ENCODE assay signal across 8 cellular contexts in the genomic region with DNA sequence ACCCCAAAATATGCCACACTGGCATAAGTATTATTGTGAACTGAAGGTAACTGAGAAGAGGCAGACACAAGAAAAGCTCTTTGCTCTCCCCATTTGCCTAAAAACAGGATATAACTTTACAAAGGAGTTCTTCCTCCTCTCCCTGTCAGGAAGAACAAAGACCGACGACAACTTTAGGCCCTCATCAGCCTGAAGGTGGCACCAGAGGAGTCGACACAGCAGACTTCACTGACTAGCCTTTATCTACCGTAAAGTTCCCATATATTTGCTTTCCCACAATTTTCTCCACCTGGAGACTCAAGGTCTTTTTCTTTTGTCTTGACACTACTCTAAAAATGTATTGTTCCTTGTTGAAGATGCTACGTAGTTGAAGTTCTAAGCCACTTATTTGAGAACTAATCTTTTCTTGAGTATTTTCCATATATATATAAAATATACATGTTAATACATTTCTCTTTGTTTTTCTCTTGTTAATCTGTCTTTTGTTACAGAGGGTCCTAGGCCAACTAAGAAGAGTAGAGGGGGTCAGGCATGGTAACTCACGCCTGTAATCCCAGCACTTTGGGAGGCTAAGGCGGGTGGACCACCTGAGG. TPM values are rescaled to one million over a fixed set of nuclear protein-coding genes. Genes with fewer than 3 reads are reported as not detected.
A peak's percentile ranks its signal among the peaks of the same experiment; 100 is the strongest.
DNase-seq lines count a peak whose midpoint lies in the region; ATAC-seq and TF ChIP-seq lines count a peak whose summit lies in the region.

No MANE protein-coding gene starts in this region.

- peak; percentile 74 for TF ChIP-seq CTCF in GM12864 (IDR thresholded peaks at IDR 0.05; ENCODE audit: low read depth, low read length, missing control alignments)
- peak; percentile 82 for TF ChIP-seq CTCF in NB4 (IDR thresholded peaks at IDR 0.05; ENCODE audit: low read depth, low read length)
- peak; percentile 78 for TF ChIP-seq CTCF in left ventricle myocardium inferior (IDR thresholded peaks at IDR 0.05; ENCODE audit: borderline replicate concordance)

- H3K4me1 Mint-ChIP-seq in activated T-helper 17 cell treated with anti-CD3 and anti-CD28 coated beads, Interleukin-2, amount 50 U/mL, for 72 hours: no peaks in the 10 kb centered on the region

- H3K4me1 ChIP-seq in left ventricle myocardium inferior: peaks cover 9% of the 10 kb centered on the region

- H3K27me3 Mint-ChIP-seq in activated T-helper 17 cell treated with anti-CD3 and anti-CD28 coated beads, Interleukin-2, amount 50 U/mL, for 72 hours: peaks cover 4% of the 10 kb centered on the region

- H3K27me3 ChIP-seq in left ventricle myocardium inferior (ENCODE audit: low read depth): no peaks in the 10 kb centered on the region

- no peak overlapping the region for H3K4me3 ChIP-seq in GM12864 (ENCODE audit: low read depth, low read length)
- H3K4me3 ChIP-seq in NB4 (ENCODE audit: low read depth, low read length): no peak overlapping the region
- no peak overlapping the region for H3K4me3 ChIP-seq in left ventricle myocardium inferior

- no peaks in the 10 kb centered on the region for H3K9me3 ChIP-seq in left ventricle myocardium inferior (replicated peaks)

- H3K4me3 Mint-ChIP-seq in activated T-helper 17 cell treated with anti-CD3 and anti-CD28 coated beads, Interleukin-2, amount 50 U/mL, for 72 hours: no peak overlapping the region

- H3K36me3 ChIP-seq in left ventricle myocardium inferior: no peaks in the 10 kb centered on the region

- no peak overlapping the region for H3K27ac Mint-ChIP-seq in activated T-helper 17 cell treated with anti-CD3 and anti-CD28 coated beads, Interleukin-2, amount 50 U/mL, for 72 hours

- peak overlapping the region; percentile 48 for H3K27ac ChIP-seq in left ventricle myocardium inferior (replicated peaks)

- no peaks in the 10 kb centered on the region for H3K9me3 Mint-ChIP-seq in activated T-helper 17 cell treated with anti-CD3 and anti-CD28 coated beads, Interleukin-2, amount 50 U/mL, for 72 hours

- no peak for TF ChIP-seq POLR2A in NB4 (IDR thresholded peaks at IDR 0.05; ENCODE audit: extremely low read depth, insufficient read length)

- ATAC-seq in activated T-helper 17 cell treated with anti-CD3 and anti-CD28 coated beads, Interleukin-2, amount 50 U/mL, for 72 hours (replicated peaks): peak; percentile 66
- ATAC-seq in HG03378 (IDR thresholded peaks at IDR 0.05; ENCODE audit: unreplicated experiment): no peak

- intact Hi-C loops in left ventricle myocardium inferior (cut with micrococcal nuclease): loop anchor here (5.0 kb wide), 1 partner anchor 79 kb away; no protein-coding TSS in a partner anchor

- no peaks in the 10 kb centered on the region for H3K36me3 Mint-ChIP-seq in activated T-helper 17 cell treated with anti-CD3 and anti-CD28 coated beads, Interleukin-2, amount 50 U/mL, for 72 hours (ENCODE audit: low read depth)

- DNase-seq in AG08395 (ENCODE audit: low spot score) (peak; percentile 74), GM12864 (ENCODE audit: low read depth) (no peak), NB4 (ENCODE audit: low read depth) (peak; percentile 76), left ventricle myocardium inferior (peak; percentile 41), putamen (ENCODE audit: low spot score) (peak; percentile 61), islet precursor cell (no peak)

RNA-seq across cellular contexts. Expression of gene XIRP1, which starts 16.2 kb away (rescaled TPM):
- total RNA-seq in activated T-helper 17 cell treated with anti-CD3 and anti-CD28 coated beads, Interleukin-2, amount 50 U/mL, for 72 hours: 10 to 100 TPM in 1 of 2 donors, under 1 TPM in 1; 0.99 to 17.2 TPM
- total RNA-seq in left ventricle myocardium inferior: 386 TPM

RNA-seq across cellular contexts. Expression of gene CSRNP1, which starts 55.2 kb away (rescaled TPM):
- total RNA-seq in activated T-helper 17 cell treated with anti-CD3 and anti-CD28 coated beads, Interleukin-2, amount 50 U/mL, for 72 hours: 100 to 1,000 TPM in 1 of 2 donors, 10 to 100 TPM in 1; 42.9 to 145 TPM
- 12.1 TPM for total RNA-seq in left ventricle myocardium inferior

Comparison
In these comparisons a context has a peak if more than half of its experiments do, and no peak if none do; other contexts are left out.
1. DNase-seq: peak in AG08395 (single experiment), NB4 (single experiment), left ventricle myocardium inferior (single experiment) and putamen (single experiment); none in GM12864 (single experiment) and islet precursor cell (single experiment).
2. RNA of gene XIRP1, which starts 16.2 kb away (total RNA-seq): 386 TPM in left ventricle myocardium inferior (single experiment); 0.99 to 17.2 TPM in activated T-helper 17 cell treated with anti-CD3 and anti-CD28 coated beads, Interleukin-2, amount 50 U/mL, for 72 hours; every median in the first group is over 10 times any median in the second.
3. Peak in every context shown above with its lines, with median percentiles within 50 percentile points of each other: CTCF ChIP-seq.